ENCODE assay signal across 8 cellular contexts in genomic region chr11:82229346-82229745, GRCh38.
DNase-seq lines count a peak whose midpoint lies in the region; ATAC-seq and FAIRE-seq lines count a peak whose summit lies in the region.

No MANE protein-coding gene starts in this region.

- H3K4me3 Mint-ChIP-seq in activated naive CD4-positive, alpha-beta T cell treated with anti-CD3 and anti-CD28 coated beads for 36 hours: no peak overlapping the region

- H3K36me3 Mint-ChIP-seq in activated naive CD4-positive, alpha-beta T cell treated with anti-CD3 and anti-CD28 coated beads for 36 hours (ENCODE audit: low read depth): no peaks in the 10 kb centered on the region

- FAIRE-seq in HTR-8/SVneo (lab: Jason Lieb, UNC): no peak

- intact Hi-C loops in activated naive CD4-positive, alpha-beta T cell treated with anti-CD3 and anti-CD28 coated beads for 36 hours (cut with micrococcal nuclease): loop anchor here (1.0 to 10.0 kb wide), 4 partner anchors 442 to 585 kb away; no protein-coding TSS in a partner anchor

- H3K4me1 Mint-ChIP-seq in activated naive CD4-positive, alpha-beta T cell treated with anti-CD3 and anti-CD28 coated beads for 36 hours (ENCODE audit: low read depth): no peaks in the 10 kb centered on the region

- CTCF ChIA-PET in activated naive CD4-positive, alpha-beta T cell treated with anti-CD3 and anti-CD28 coated beads for 36 hours (lab: Charles Lee): interaction anchor here (0.8 to 1.1 kb wide), 2 partner anchors 521 to 586 kb away, joined by 3 read pairs; no protein-coding TSS in a partner anchor

- no peaks in the 10 kb centered on the region for H3K9me3 Mint-ChIP-seq in activated naive CD4-positive, alpha-beta T cell treated with anti-CD3 and anti-CD28 coated beads for 36 hours

- no peak overlapping the region for H3K27ac Mint-ChIP-seq in activated naive CD4-positive, alpha-beta T cell treated with anti-CD3 and anti-CD28 coated beads for 36 hours

- ATAC-seq in GM21717 (IDR thresholded peaks at IDR 0.05; ENCODE audit: unreplicated experiment): peak; percentile 68

- H3K27me3 Mint-ChIP-seq in activated naive CD4-positive, alpha-beta T cell treated with anti-CD3 and anti-CD28 coated beads for 36 hours (ENCODE audit: low read depth): no peaks in the 10 kb centered on the region

- peak; percentile 89 for DNase-seq in DMS53 (lab: John Stamatoyannopoulos, UW)
- DNase-seq in NCI-H345 treated with DMSO at 0.1 percent for 48 hours (lab: John Stamatoyannopoulos, UW; ENCODE audit: unreplicated experiment): peak; percentile 19
- peak; percentile 41 for DNase-seq in epidermal melanocyte (ENCODE audit: insufficient read length, low spot score)
- DNase-seq in stimulated activated CD8-positive, alpha-beta memory T cell treated with anti-CD3 and anti-CD28 coated beads, Interleukin-4, amount 100 ng/mL, for 48 hours: no peak
- DNase-seq in HTR-8/SVneo (ENCODE audit: insufficient read length, low spot score): no peak
- DNase-seq in activated naive CD4-positive, alpha-beta T cell treated with anti-CD3 and anti-CD28 coated beads for 36 hours: no peak
- DNase-seq in activated effector memory CD4-positive, alpha-beta T cell treated with anti-CD3 and anti-CD28 coated beads, Interleukin-2, amount 50 U/mL, for 16 hours: no peak

Comparison
In these comparisons a context has a peak if more than half of its experiments do, and no peak if none do; other contexts are left out.
1. DNase-seq: peak in DMS53 (single experiment), NCI-H345 treated with DMSO at 0.1 percent for 48 hours (single experiment) and epidermal melanocyte (single experiment); none in stimulated activated CD8-positive, alpha-beta memory T cell treated with anti-CD3 and anti-CD28 coated beads, Interleukin-4, amount 100 ng/mL, for 48 hours (single experiment), HTR-8/SVneo (single experiment), activated naive CD4-positive, alpha-beta T cell treated with anti-CD3 and anti-CD28 coated beads for 36 hours (single experiment) and activated effector memory CD4-positive, alpha-beta T cell treated with anti-CD3 and anti-CD28 coated beads, Interleukin-2, amount 50 U/mL, for 16 hours (single experiment).